ENCODE assay signal across 1 cellular context in genomic region chr22:43956805-43957463, GRCh38.
TF ChIP-seq lines count a peak whose summit lies in the region.

No MANE protein-coding gene starts in this region.

TF ChIP-seq in IMR-90, 13 proteins besides CTCF, POLR2A, EP300 and RAD21:
- TF ChIP-seq SMC3 (IDR thresholded peaks at IDR 0.05; ENCODE audit: low read depth, low read length) = no peak
- no peak for TF ChIP-seq USF2 (IDR thresholded peaks at IDR 0.05; ENCODE audit: low read depth, low read length)
- TF ChIP-seq BHLHE40 (IDR thresholded peaks at IDR 0.05; ENCODE audit: low read depth, low read length) = no peak
- no peak for TF ChIP-seq NFE2L2 (IDR thresholded peaks at IDR 0.05; ENCODE audit: low read depth, low read length)
- no peak for TF ChIP-seq RCOR1 (IDR thresholded peaks at IDR 0.05; ENCODE audit: insufficient replicate concordance, low read length)
- TF ChIP-seq MAFK (IDR thresholded peaks at IDR 0.05; ENCODE audit: low read depth, low read length) = no peak
- TF ChIP-seq MXI1 (IDR thresholded peaks at IDR 0.05; ENCODE audit: borderline replicate concordance, low read depth, low read length) = no peak
- no peak for TF ChIP-seq CHD1 (IDR thresholded peaks at IDR 0.05; ENCODE audit: low read depth, low read length)
- TF ChIP-seq MAZ (IDR thresholded peaks at IDR 0.05; ENCODE audit: borderline replicate concordance, low read depth, low read length) = no peak
- TF ChIP-seq ELK1 (IDR thresholded peaks at IDR 0.05; ENCODE audit: borderline replicate concordance, low read depth, low read length) = no peak
- TF ChIP-seq RFX5 (IDR thresholded peaks at IDR 0.05; ENCODE audit: low read depth, low read length) = no peak
- no peak for TF ChIP-seq FOS (IDR thresholded peaks at IDR 0.05; ENCODE audit: low read depth, low read length)
- TF ChIP-seq CEBPB (IDR thresholded peaks at IDR 0.05; ENCODE audit: low read depth, low read length) = no peak
